ENCODE assay signal across 13 cellular contexts in genomic region chr9:114207034-114207815, GRCh38. TPM values are rescaled to one million over a fixed set of nuclear protein-coding genes. Genes with fewer than 3 reads are reported as not detected.
DNase-seq lines count a peak whose midpoint lies in the region; ATAC-seq lines count a peak whose summit lies in the region.
"Had no signal": no experiment of that assay in that cellular context is flagged by ENCODE, and none has a peak within 500 bp of the region (broad histone marks: within the 10 kb centered on the region; RNA-seq: fewer than 3 reads in every experiment).

No MANE protein-coding gene starts in this region.

- DNase-seq in NCI-H524 (lab: John Stamatoyannopoulos, UW): peak; percentile 47 to 76
- no peak for DNase-seq in NCI-H524 treated with DMSO at 0.1 percent for 48 hours (lab: John Stamatoyannopoulos, UW)
- DNase-seq in ecto neural progenitor cell (ENCODE audit: low spot score): peak; percentile 71
- no peak for DNase-seq in left lobe of liver (ENCODE audit: low spot score)
- peak; percentile 76 for DNase-seq in ureter (ENCODE audit: low spot score)
- no peak for DNase-seq in KG1 (lab: John Stamatoyannopoulos, UW)
- no peak for DNase-seq in activated T-cell treated with anti-CD3 and anti-CD28 coated beads, Interleukin-2, amount 50 U/mL, for 1 hour
- DNase-seq: activated naive CD4-positive, alpha-beta T cell; esophagus squamous epithelium; NCI-H446; T1000 had no signal

- peak; percentile 41 for ATAC-seq in left lobe of liver
- ATAC-seq in GM18861 (IDR thresholded peaks at IDR 0.05; ENCODE audit: unreplicated experiment): no peak
- ATAC-seq: GM12878 had no signal

RNA-seq across cellular contexts. Expression of gene COL27A1, which starts 51.9 kb away (rescaled TPM):
- total RNA-seq in left lobe of liver (51.0 TPM), ureter (59.2 TPM)

Comparison
In these comparisons a context has a peak if more than half of its experiments do, and no peak if none do; other contexts are left out.
1. DNase-seq: peak in NCI-H524 (2 of 2), ecto neural progenitor cell (single experiment) and ureter (single experiment); none in NCI-H524 treated with DMSO at 0.1 percent for 48 hours (single experiment), left lobe of liver (single experiment), KG1 (single experiment) and activated T-cell treated with anti-CD3 and anti-CD28 coated beads, Interleukin-2, amount 50 U/mL, for 1 hour (single experiment).